Comparison of ENCODE assay signal across 4 cellular contexts in genomic region chr3:157518881-157519280, GRCh38.
TF ChIP-seq lines count a peak whose summit lies in the region.

No MANE protein-coding gene starts in this region.

TF ChIP-seq in SK-N-SH treated with all-trans-retinoic acid at 6 μM for 48 hours, 23 proteins besides CTCF, POLR2A, EP300 and RAD21:
- TF ChIP-seq ZNF70 (CRISPR knock-in tag; IDR thresholded peaks at IDR 0.05) (no peak), ZFP30 (CRISPR knock-in tag; IDR thresholded peaks at IDR 0.05) (peak; percentile 53)

TF ChIP-seq in SK-N-SH, 30 proteins besides CTCF, POLR2A, EP300 and RAD21:
- no peak for TF ChIP-seq SMC3 (IDR thresholded peaks at IDR 0.05; ENCODE audit: low read depth, low read length)
- TF ChIP-seq JUND (IDR thresholded peaks at IDR 0.05), result no peak
- TF ChIP-seq, protein P1, sequence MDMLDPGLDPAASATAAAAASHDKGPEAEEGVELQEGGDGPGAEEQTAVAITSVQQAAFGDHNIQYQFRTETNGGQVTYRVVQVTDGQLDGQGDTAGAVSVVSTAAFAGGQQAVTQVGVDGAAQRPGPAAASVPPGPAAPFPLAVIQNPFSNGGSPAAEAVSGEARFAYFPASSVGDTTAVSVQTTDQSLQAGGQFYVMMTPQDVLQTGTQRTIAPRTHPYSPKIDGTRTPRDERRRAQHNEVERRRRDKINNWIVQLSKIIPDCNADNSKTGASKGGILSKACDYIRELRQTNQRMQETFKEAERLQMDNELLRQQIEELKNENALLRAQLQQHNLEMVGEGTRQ (IDR thresholded peaks at IDR 0.05; ENCODE audit: borderline replicate concordance, low read depth, low read length), result no peak
- TF ChIP-seq, protein P2, sequence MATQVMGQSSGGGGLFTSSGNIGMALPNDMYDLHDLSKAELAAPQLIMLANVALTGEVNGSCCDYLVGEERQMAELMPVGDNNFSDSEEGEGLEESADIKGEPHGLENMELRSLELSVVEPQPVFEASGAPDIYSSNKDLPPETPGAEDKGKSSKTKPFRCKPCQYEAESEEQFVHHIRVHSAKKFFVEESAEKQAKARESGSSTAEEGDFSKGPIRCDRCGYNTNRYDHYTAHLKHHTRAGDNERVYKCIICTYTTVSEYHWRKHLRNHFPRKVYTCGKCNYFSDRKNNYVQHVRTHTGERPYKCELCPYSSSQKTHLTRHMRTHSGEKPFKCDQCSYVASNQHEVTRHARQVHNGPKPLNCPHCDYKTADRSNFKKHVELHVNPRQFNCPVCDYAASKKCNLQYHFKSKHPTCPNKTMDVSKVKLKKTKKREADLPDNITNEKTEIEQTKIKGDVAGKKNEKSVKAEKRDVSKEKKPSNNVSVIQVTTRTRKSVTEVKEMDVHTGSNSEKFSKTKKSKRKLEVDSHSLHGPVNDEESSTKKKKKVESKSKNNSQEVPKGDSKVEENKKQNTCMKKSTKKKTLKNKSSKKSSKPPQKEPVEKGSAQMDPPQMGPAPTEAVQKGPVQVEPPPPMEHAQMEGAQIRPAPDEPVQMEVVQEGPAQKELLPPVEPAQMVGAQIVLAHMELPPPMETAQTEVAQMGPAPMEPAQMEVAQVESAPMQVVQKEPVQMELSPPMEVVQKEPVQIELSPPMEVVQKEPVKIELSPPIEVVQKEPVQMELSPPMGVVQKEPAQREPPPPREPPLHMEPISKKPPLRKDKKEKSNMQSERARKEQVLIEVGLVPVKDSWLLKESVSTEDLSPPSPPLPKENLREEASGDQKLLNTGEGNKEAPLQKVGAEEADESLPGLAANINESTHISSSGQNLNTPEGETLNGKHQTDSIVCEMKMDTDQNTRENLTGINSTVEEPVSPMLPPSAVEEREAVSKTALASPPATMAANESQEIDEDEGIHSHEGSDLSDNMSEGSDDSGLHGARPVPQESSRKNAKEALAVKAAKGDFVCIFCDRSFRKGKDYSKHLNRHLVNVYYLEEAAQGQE (IDR thresholded peaks at IDR 0.05; ENCODE audit: low read depth, low read length), result no peak
- no peak for TF ChIP-seq EZH2phosphoT487 (IDR thresholded peaks at IDR 0.05; ENCODE audit: borderline replicate concordance, low read depth)
- TF ChIP-seq NRF1 (IDR thresholded peaks at IDR 0.05; ENCODE audit: low read depth, low read length), result no peak
- no peak for TF ChIP-seq IRF3 (IDR thresholded peaks at IDR 0.05; ENCODE audit: low read depth, low read length)
- no peak for TF ChIP-seq TCF12 (IDR thresholded peaks at IDR 0.05)
- TF ChIP-seq GABPA (IDR thresholded peaks at IDR 0.05; ENCODE audit: low read depth), result no peak
- TF ChIP-seq MAX (IDR thresholded peaks at IDR 0.05; ENCODE audit: low read depth), result no peak
- TF ChIP-seq TEAD4 (IDR thresholded peaks at IDR 0.05; ENCODE audit: borderline replicate concordance, insufficient read depth), result no peak
- TF ChIP-seq NFIC (IDR thresholded peaks at IDR 0.05; ENCODE audit: borderline replicate concordance), result no peak

TF ChIP-seq in K562, 482 proteins besides CTCF, POLR2A, EP300 and RAD21:
- no peak for TF ChIP-seq TEAD2 (tag; IDR thresholded peaks at IDR 0.05)
- no peak for TF ChIP-seq MECOM (CRISPR knock-in tag; IDR thresholded peaks at IDR 0.05)
- TF ChIP-seq RBM25 (IDR thresholded peaks at IDR 0.05; ENCODE audit: low read depth, low read length, severe bottlenecking), result peak; percentile 14
- TF ChIP-seq HLTF (IDR thresholded peaks at IDR 0.05), result no peak
- TF ChIP-seq RBBP5 (IDR thresholded peaks at IDR 0.05; ENCODE audit: borderline replicate concordance, insufficient read depth, low read length, poor library complexity, severe bottlenecking), result no peak

TF ChIP-seq in H1, 55 proteins besides CTCF, POLR2A, EP300 and RAD21:
- TF ChIP-seq GABPA (IDR thresholded peaks at IDR 0.05; ENCODE audit: borderline replicate concordance, insufficient read depth, low read length) (no peak), KDM1A (IDR thresholded peaks at IDR 0.05; ENCODE audit: borderline replicate concordance, low read length) (0 out of 2 replicates have a peak, but pooled peaks have one; percentile 54)
